1 cellular context compared by ENCODE assay signal in genomic region chr10:77799352-77799751, GRCh38.
TF ChIP-seq lines count a peak whose summit lies in the region.

No MANE protein-coding gene starts in this region.

TF ChIP-seq in K562, 482 proteins besides CTCF, POLR2A, EP300 and RAD21 (continued from another document):
- TF ChIP-seq, protein P1, sequence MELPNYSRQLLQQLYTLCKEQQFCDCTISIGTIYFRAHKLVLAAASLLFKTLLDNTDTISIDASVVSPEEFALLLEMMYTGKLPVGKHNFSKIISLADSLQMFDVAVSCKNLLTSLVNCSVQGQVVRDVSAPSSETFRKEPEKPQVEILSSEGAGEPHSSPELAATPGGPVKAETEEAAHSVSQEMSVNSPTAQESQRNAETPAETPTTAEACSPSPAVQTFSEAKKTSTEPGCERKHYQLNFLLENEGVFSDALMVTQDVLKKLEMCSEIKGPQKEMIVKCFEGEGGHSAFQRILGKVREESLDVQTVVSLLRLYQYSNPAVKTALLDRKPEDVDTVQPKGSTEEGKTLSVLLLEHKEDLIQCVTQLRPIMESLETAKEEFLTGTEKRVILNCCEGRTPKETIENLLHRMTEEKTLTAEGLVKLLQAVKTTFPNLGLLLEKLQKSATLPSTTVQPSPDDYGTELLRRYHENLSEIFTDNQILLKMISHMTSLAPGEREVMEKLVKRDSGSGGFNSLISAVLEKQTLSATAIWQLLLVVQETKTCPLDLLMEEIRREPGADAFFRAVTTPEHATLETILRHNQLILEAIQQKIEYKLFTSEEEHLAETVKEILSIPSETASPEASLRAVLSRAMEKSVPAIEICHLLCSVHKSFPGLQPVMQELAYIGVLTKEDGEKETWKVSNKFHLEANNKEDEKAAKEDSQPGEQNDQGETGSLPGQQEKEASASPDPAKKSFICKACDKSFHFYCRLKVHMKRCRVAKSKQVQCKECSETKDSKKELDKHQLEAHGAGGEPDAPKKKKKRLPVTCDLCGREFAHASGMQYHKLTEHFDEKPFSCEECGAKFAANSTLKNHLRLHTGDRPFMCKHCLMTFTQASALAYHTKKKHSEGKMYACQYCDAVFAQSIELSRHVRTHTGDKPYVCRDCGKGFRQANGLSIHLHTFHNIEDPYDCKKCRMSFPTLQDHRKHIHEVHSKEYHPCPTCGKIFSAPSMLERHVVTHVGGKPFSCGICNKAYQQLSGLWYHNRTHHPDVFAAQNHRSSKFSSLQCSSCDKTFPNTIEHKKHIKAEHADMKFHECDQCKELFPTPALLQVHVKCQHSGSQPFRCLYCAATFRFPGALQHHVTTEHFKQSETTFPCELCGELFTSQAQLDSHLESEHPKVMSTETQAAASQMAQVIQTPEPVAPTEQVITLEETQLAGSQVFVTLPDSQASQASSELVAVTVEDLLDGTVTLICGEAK (IDR thresholded peaks at IDR 0.05) = no peak
- TF ChIP-seq, protein P1 (CRISPR knock-in tag; IDR thresholded peaks at IDR 0.05) = no peak
- TF ChIP-seq ZNF134 (CRISPR knock-in tag; conservative IDR thresholded peaks at IDR 0.05) = no peak
- TF ChIP-seq FOSL1 (tag; conservative IDR thresholded peaks at IDR 0.05) = 0 out of 2 replicates have a peak, but pooled peaks have one; percentile 1
